Comparison of ENCODE assay signal across 32 cellular contexts in the genomic region with DNA sequence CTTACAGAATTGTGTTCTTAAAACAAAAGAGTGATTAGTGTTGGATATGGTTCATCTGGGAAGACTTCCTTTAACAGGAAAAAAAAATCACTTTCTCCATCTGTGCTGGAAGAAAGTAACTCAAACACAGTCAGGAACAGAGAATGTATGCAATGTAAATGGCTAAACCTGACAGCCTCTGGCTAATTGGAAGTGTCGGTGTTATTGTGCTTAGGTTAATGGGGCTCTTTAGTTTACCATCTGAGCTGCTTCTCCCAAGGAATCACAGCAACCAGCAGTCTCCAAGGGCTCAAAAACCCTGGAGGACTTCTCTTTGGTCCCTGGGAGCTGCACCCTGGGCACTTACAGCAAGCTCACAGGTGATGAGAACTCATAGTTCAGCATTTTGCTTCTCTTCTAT.
"Had no signal": no experiment of that assay in that cellular context is flagged by ENCODE, and none has a peak within 500 bp of the region (broad histone marks: within the 10 kb centered on the region; RNA-seq: fewer than 3 reads in every experiment).

No MANE protein-coding gene starts in this region.

- H3K9me3 ChIP-seq: Peyer's patch had no signal

- H3K4me1 ChIP-seq: Peyer's patch had no signal

- H3K27me3 ChIP-seq: Peyer's patch had no signal

- H3K4me3 ChIP-seq: K562, Peyer's patch had no signal

- DNase-seq: activated CD4-positive, alpha-beta T cell treated with anti-CD3 and anti-CD28 coated beads for 1 hour; activated CD4-positive, alpha-beta T cell treated with anti-CD3 and anti-CD28 coated beads for 48 hours; activated CD4-positive, alpha-beta T cell treated with anti-CD3 and anti-CD28 coated beads, Interleukin-2, amount 50 U/mL, for 4 hours; activated CD4-positive, CD25-positive, alpha-beta regulatory T cell; activated CD8-positive, alpha-beta T cell treated with anti-CD3 and anti-CD28 coated beads, Interleukin-2, amount 10 ng/mL, durations not matched to agents 7 days and 5 days; activated gamma-delta T cell; activated naive CD4-positive, alpha-beta T cell treated with Interleukin-2 at 50 U/mL for 16 hours; activated T-cell treated with anti-CD3 and anti-CD28 coated beads, Interleukin-2, amount 50 U/mL, for 24 hours; anterior cingulate cortex; caudate nucleus; cerebellar nuclear complex; NCI-H1105; NCI-H1436; NCI-H1694; NCI-H1930; NCI-H2081 treated with DMSO at 0.1 percent for 48 hours; NCI-H226; NCI-H446 treated with DMSO at 0.1 percent for 48 hours; NCI-H524; PC-3; Peyer's patch; RPMI8226; SIG-M5; T-helper 1 cell; T-helper 2 cell; T-helper 9 cell had no signal

- ATAC-seq: activated CD8-positive, alpha-beta T cell treated with anti-CD3 and anti-CD28 coated beads, Interleukin-2, amount 10 ng/mL, durations not matched to agents 7 days and 5 days; activated naive CD4-positive, alpha-beta T cell treated with anti-CD3 and anti-CD28 coated beads, Interleukin-2, amount 50 U/mL, for 72 hours; K562; PC-3; SK-N-SH treated with all-trans-retinoic acid at 6 μM for 48 hours had no signal

- H3K27ac ChIP-seq: Peyer's patch, VCaP had no signal

- H3K4me3 Mint-ChIP-seq: activated CD8-positive, alpha-beta T cell treated with anti-CD3 and anti-CD28 coated beads, Interleukin-2, amount 10 ng/mL, durations not matched to agents 7 days and 5 days; activated T-cell treated with anti-CD3 and anti-CD28 coated beads, Interleukin-2, amount 50 U/mL, for 24 hours; brain had no signal

- H3K27ac Mint-ChIP-seq: activated CD8-positive, alpha-beta T cell treated with anti-CD3 and anti-CD28 coated beads, Interleukin-2, amount 10 ng/mL, durations not matched to agents 7 days and 5 days; activated naive CD4-positive, alpha-beta T cell treated with anti-CD3 and anti-CD28 coated beads, Interleukin-2, amount 50 U/mL, for 72 hours; activated T-cell treated with anti-CD3 and anti-CD28 coated beads, Interleukin-2, amount 50 U/mL, for 24 hours; activated T-helper 2 cell treated with anti-CD3 and anti-CD28 coated beads, Interferon-gamma antibody, Interleukin-2, Interleukin-4, amounts not matched to agents 10 μg/mL and 5 μg/mL and 100 μg/mL, durations not matched to agents 14 hours and 24 hours and 36 hours; brain had no signal

- H3K36me3 ChIP-seq: Peyer's patch had no signal
